Comparison of ENCODE assay signal across 1 cellular context in the genomic region with DNA sequence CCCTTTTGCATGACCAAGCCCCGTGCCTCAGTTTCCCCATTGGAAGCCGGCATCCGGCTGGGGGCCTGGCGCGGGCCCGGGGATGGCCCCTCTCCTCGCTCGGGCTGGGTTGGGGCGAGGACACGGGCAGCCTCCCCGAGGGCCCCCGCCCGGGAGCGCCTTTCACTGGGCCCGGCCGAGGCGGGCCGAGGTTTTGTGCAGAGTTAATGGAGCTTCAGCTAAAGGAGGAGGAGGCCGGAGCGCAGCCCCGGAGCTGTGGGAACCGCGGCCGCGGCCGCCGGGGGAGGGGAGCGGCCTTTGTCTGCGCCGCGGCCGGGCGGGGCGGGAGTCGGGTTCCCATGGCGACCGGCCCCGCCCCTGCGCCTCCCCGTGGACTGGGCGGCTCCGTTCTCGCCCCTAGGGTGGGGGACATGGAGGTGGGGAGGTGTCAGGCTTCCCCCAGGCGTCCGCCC.
TF ChIP-seq lines count a peak whose summit lies in the region.

No MANE protein-coding gene starts in this region.

TF ChIP-seq in HepG2, 621 proteins besides CTCF, POLR2A, EP300 and RAD21 (continued from another document):
- peak; percentile 40; the same call in 1 of the 2 replicates for TF ChIP-seq KDM2A (CRISPR knock-in tag; IDR thresholded peaks at IDR 0.05; ENCODE audit: borderline replicate concordance, low read depth)
- TF ChIP-seq, protein P1, sequence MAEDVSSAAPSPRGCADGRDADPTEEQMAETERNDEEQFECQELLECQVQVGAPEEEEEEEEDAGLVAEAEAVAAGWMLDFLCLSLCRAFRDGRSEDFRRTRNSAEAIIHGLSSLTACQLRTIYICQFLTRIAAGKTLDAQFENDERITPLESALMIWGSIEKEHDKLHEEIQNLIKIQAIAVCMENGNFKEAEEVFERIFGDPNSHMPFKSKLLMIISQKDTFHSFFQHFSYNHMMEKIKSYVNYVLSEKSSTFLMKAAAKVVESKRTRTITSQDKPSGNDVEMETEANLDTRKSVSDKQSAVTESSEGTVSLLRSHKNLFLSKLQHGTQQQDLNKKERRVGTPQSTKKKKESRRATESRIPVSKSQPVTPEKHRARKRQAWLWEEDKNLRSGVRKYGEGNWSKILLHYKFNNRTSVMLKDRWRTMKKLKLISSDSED (CRISPR knock-in tag; IDR thresholded peaks at IDR 0.05), result no peak
- peak; percentile 100 for TF ChIP-seq KLF12 (CRISPR knock-in tag; IDR thresholded peaks at IDR 0.05; ENCODE audit: borderline replicate concordance)
- no peak for TF ChIP-seq AGO2 (optimal IDR thresholded peaks at IDR 0.05; ENCODE audit: low read depth, low read length)
- TF ChIP-seq, protein P2, sequence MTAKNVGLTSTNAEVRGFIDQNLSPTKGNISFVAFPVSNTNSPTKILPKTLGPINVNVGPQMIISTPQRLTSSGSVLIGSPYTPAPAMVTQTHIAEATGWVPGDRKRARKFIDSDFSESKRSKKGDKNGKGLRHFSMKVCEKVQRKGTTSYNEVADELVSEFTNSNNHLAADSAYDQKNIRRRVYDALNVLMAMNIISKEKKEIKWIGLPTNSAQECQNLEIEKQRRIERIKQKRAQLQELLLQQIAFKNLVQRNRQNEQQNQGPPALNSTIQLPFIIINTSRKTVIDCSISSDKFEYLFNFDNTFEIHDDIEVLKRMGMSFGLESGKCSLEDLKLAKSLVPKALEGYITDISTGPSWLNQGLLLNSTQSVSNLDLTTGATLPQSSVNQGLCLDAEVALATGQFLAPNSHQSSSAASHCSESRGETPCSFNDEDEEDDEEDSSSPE (CRISPR knock-in tag; IDR thresholded peaks at IDR 0.05), result no peak
- no peak for TF ChIP-seq TCF7L2 (IDR thresholded peaks at IDR 0.05; ENCODE audit: low read depth, low read length)
- TF ChIP-seq MXI1 (IDR thresholded peaks at IDR 0.05; ENCODE audit: borderline replicate concordance, low read depth, low read length), result peak; percentile 65; the same call in 1 of the 3 replicates
- peak; percentile 51; the same call in 1 of the 2 replicates for TF ChIP-seq SAP130 (CRISPR knock-in tag; IDR thresholded peaks at IDR 0.05; ENCODE audit: low read depth)
- TF ChIP-seq ZNF367 (CRISPR knock-in tag; IDR thresholded peaks at IDR 0.05; ENCODE audit: borderline replicate concordance), result no peak
- TF ChIP-seq, protein P3, sequence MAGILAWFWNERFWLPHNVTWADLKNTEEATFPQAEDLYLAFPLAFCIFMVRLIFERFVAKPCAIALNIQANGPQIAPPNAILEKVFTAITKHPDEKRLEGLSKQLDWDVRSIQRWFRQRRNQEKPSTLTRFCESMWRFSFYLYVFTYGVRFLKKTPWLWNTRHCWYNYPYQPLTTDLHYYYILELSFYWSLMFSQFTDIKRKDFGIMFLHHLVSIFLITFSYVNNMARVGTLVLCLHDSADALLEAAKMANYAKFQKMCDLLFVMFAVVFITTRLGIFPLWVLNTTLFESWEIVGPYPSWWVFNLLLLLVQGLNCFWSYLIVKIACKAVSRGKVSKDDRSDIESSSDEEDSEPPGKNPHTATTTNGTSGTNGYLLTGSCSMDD (CRISPR knock-in tag; IDR thresholded peaks at IDR 0.05), result no peak
- TF ChIP-seq HNRNPLL (IDR thresholded peaks at IDR 0.05; ENCODE audit: low read depth, low read length, poor library complexity, severe bottlenecking), result peak; percentile 21
- no peak for TF ChIP-seq NONO (IDR thresholded peaks at IDR 0.05)
- no peak for TF ChIP-seq NONO (CRISPR knock-in tag; conservative IDR thresholded peaks at IDR 0.05)
- no peak for TF ChIP-seq ARNTL (CRISPR knock-in tag; IDR thresholded peaks at IDR 0.05)
- TF ChIP-seq, protein P4, sequence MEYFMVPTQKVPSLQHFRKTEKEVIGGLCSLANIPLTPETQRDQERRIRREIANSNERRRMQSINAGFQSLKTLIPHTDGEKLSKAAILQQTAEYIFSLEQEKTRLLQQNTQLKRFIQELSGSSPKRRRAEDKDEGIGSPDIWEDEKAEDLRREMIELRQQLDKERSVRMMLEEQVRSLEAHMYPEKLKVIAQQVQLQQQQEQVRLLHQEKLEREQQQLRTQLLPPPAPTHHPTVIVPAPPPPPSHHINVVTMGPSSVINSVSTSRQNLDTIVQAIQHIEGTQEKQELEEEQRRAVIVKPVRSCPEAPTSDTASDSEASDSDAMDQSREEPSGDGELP (IDR thresholded peaks at IDR 0.05; ENCODE audit: borderline replicate concordance, low read depth), result no peak
- TF ChIP-seq ZSCAN12 (CRISPR knock-in tag; IDR thresholded peaks at IDR 0.05), result no peak
- TF ChIP-seq ZNF451 (CRISPR knock-in tag; IDR thresholded peaks at IDR 0.05), result no peak
- no peak for TF ChIP-seq ZFP62 (CRISPR knock-in tag; IDR thresholded peaks at IDR 0.05)
- TF ChIP-seq HHEX (CRISPR knock-in tag; IDR thresholded peaks at IDR 0.05), result no peak
- TF ChIP-seq LCORL (IDR thresholded peaks at IDR 0.05), result no peak
- no peak for TF ChIP-seq LCORL (CRISPR knock-in tag; IDR thresholded peaks at IDR 0.05)
- TF ChIP-seq, protein P5, sequence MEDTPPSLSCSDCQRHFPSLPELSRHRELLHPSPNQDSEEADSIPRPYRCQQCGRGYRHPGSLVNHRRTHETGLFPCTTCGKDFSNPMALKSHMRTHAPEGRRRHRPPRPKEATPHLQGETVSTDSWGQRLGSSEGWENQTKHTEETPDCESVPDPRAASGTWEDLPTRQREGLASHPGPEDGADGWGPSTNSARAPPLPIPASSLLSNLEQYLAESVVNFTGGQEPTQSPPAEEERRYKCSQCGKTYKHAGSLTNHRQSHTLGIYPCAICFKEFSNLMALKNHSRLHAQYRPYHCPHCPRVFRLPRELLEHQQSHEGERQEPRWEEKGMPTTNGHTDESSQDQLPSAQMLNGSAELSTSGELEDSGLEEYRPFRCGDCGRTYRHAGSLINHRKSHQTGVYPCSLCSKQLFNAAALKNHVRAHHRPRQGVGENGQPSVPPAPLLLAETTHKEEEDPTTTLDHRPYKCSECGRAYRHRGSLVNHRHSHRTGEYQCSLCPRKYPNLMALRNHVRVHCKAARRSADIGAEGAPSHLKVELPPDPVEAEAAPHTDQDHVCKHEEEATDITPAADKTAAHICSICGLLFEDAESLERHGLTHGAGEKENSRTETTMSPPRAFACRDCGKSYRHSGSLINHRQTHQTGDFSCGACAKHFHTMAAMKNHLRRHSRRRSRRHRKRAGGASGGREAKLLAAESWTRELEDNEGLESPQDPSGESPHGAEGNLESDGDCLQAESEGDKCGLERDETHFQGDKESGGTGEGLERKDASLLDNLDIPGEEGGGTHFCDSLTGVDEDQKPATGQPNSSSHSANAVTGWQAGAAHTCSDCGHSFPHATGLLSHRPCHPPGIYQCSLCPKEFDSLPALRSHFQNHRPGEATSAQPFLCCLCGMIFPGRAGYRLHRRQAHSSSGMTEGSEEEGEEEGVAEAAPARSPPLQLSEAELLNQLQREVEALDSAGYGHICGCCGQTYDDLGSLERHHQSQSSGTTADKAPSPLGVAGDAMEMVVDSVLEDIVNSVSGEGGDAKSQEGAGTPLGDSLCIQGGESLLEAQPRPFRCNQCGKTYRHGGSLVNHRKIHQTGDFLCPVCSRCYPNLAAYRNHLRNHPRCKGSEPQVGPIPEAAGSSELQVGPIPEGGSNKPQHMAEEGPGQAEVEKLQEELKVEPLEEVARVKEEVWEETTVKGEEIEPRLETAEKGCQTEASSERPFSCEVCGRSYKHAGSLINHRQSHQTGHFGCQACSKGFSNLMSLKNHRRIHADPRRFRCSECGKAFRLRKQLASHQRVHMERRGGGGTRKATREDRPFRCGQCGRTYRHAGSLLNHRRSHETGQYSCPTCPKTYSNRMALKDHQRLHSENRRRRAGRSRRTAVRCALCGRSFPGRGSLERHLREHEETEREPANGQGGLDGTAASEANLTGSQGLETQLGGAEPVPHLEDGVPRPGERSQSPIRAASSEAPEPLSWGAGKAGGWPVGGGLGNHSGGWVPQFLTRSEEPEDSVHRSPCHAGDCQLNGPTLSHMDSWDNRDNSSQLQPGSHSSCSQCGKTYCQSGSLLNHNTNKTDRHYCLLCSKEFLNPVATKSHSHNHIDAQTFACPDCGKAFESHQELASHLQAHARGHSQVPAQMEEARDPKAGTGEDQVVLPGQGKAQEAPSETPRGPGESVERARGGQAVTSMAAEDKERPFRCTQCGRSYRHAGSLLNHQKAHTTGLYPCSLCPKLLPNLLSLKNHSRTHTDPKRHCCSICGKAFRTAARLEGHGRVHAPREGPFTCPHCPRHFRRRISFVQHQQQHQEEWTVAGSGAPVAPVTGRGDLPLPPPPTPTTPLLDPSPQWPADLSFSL (CRISPR knock-in tag; IDR thresholded peaks at IDR 0.05), result no peak
